Comparison of ENCODE assay signal across 15 cellular contexts in the genomic region with DNA sequence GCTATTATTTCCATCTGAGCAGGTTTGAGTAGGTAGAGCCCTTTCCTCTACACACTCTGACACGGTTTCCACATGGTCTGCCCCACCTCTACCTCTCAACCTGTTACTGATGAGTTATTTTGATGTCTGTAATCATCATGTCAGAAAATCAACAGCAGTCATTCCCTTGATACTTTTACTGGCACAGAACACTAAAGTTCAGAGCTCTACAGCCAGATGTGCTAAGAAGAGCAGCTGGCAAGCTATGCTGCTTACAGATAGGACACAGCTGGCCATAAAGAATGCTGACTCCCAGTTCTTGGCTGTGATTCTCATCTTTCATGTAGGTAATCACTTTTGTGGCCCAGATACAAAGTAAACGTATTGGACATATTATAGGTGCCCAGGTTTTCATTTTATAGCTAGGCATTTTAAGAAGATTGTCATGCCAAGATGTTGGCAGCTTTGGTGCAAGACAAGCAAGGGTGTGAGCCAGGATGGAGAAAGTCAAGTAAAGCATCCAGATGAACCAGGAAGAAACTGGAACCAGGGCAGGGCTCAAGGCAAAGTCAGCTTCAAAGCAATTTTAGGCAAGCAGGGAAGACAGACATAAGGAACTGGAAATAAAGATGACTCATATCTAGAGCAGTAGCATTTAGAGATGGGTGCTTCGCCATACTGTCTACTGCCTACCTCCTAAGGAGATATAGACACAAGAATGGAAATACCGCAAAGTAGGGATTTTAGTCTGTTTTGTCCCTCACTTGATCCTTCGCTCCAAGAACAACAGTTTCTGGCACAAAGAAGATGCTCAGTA. TPM values are rescaled to one million over a fixed set of nuclear protein-coding genes. Genes with fewer than 3 reads are reported as not detected.
"Had no signal": no experiment of that assay in that cellular context is flagged by ENCODE, and none has a peak within 500 bp of the region (broad histone marks: within the 10 kb centered on the region; RNA-seq: fewer than 3 reads in every experiment).

No MANE protein-coding gene starts in this region.

- DNase-seq: erythroblast; foreskin melanocyte; kidney; left colon; mesendoderm; naive B cell; psoas muscle; retina; stimulated activated naive CD4-positive, alpha-beta T cell treated with Interleukin-2 at 50 U/mL for 16 hours; trophoblast cell had no signal

- H3K4me3 ChIP-seq: hepatocyte, psoas muscle, skin epidermis had no signal

- ATAC-seq: left colon, sciatic nerve had no signal

- H3K27me3 ChIP-seq: hepatocyte had no signal

- FAIRE-seq: colon, kidney had no signal

RNA-seq across cellular contexts. Expression of gene RYR3, which starts 59.7 kb away (rescaled TPM):
- total RNA-seq: lung microvascular endothelial cell had no signal
